ENCODE assay signal across 19 cellular contexts in the genomic region with DNA sequence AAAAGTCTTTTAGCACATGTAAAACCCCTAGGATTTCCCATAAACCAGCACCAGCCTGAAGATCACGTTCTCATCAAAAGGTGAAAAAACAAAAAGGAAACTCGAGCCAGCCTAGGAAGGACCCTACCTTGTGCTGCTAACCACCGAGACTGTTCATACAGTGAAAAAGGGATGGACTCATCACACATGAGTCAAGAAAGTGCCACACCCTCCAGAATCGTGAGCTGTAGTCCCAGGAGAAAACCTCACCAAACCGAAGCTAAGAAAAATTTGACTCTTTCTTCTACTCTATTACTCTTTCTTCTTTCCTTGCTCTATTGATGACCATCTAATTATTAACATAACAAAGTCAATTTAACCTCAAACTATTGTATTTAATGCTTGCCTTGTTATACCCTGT.
A peak's percentile ranks its signal among the peaks of the same experiment; 100 is the strongest.
DNase-seq lines count a peak whose midpoint lies in the region; ATAC-seq, FAIRE-seq and TF ChIP-seq lines count a peak whose summit lies in the region.
"Had no signal": no experiment of that assay in that cellular context is flagged by ENCODE, and none has a peak within 500 bp of the region (broad histone marks: within the 10 kb centered on the region; RNA-seq: fewer than 3 reads in every experiment).

No MANE protein-coding gene starts in this region.

- H3K4me1 Mint-ChIP-seq in glutamatergic neuron (ENCODE audit: low read depth, unreplicated experiment), result no peaks in the 10 kb centered on the region

- H3K4me3 Mint-ChIP-seq in glutamatergic neuron (ENCODE audit: unreplicated experiment), result no peak overlapping the region
- H3K4me3 Mint-ChIP-seq: CD8-positive, alpha-beta T cell had no signal

- DNase-seq in AG20443 (ENCODE audit: low spot score), result peak; percentile 25
- no peak for DNase-seq in RWPE2 (ENCODE audit: low spot score)
- peak; percentile 50 for DNase-seq in epithelial cell of esophagus (ENCODE audit: low read depth)
- DNase-seq in D721Med (ENCODE audit: insufficient read length, low spot score), result no peak
- no peak for DNase-seq in RPMI8226
- no peak for DNase-seq in A673 (ENCODE audit: low spot score)
- no peak for DNase-seq in glutamatergic neuron
- DNase-seq: Calu3; CD8-positive, alpha-beta T cell; DMS 273 treated with DMSO at 0.1 percent for 48 hours; DMS53; DND-41; EL had no signal

- H3K4me1 ChIP-seq in RWPE2 (ENCODE audit: insufficient read depth, poor library complexity, severe bottlenecking), result no peaks in the 10 kb centered on the region
- no peaks in the 10 kb centered on the region for H3K4me1 ChIP-seq in A673 (ENCODE audit: insufficient read depth, low read length, poor library complexity, severe bottlenecking)
- H3K4me1 ChIP-seq: BLaER1, HAP-1 had no signal

- no peak for FAIRE-seq in D721Med (lab: Jason Lieb, UNC)
- FAIRE-seq: A204.1, GM12878, GM19239 had no signal

- no peaks in the 10 kb centered on the region for H3K36me3 Mint-ChIP-seq in glutamatergic neuron (ENCODE audit: unreplicated experiment)
- H3K36me3 Mint-ChIP-seq: CD8-positive, alpha-beta T cell had no signal

- CTCF ChIA-PET in A673 (lab: Charles Lee), result no interaction called here

- H3K27me3 ChIP-seq in RWPE2 (ENCODE audit: insufficient read depth, poor library complexity, severe bottlenecking), result no peaks in the 10 kb centered on the region
- no peaks in the 10 kb centered on the region for H3K27me3 ChIP-seq in A673 (replicated peaks; ENCODE audit: insufficient read depth, low read depth, low read length, poor library complexity)
- H3K27me3 ChIP-seq: BLaER1 had no signal

- H3K27ac Mint-ChIP-seq in glutamatergic neuron (ENCODE audit: unreplicated experiment), result no peak overlapping the region
- H3K27ac Mint-ChIP-seq: CD8-positive, alpha-beta T cell had no signal

- H3K27ac ChIP-seq in RWPE2 (ENCODE audit: poor library complexity, severe bottlenecking), result no peak overlapping the region
- H3K27ac ChIP-seq in A673 (ENCODE audit: low read depth, low read length, poor library complexity, severe bottlenecking), result no peak overlapping the region
- H3K27ac ChIP-seq: BLaER1 had no signal

- H3K36me3 ChIP-seq in RWPE2 (ENCODE audit: low read depth) (no peaks in the 10 kb centered on the region), A673 (ENCODE audit: insufficient read depth, low read length, poor library complexity, severe bottlenecking) (no peaks in the 10 kb centered on the region)
- H3K36me3 ChIP-seq: BLaER1, HAP-1 had no signal

- ATAC-seq in GM18868 (IDR thresholded peaks at IDR 0.05; ENCODE audit: unreplicated experiment), result peak; percentile 53
- peak; percentile 85 for ATAC-seq in RWPE2 (ENCODE audit: low read depth)
- ATAC-seq: CD8-positive, alpha-beta T cell; GM12878 had no signal

- TF ChIP-seq CTCF in RWPE2 (IDR thresholded peaks at IDR 0.05; ENCODE audit: poor library complexity, severe bottlenecking), result no peak
- no peak for TF ChIP-seq CTCF in epithelial cell of esophagus (IDR thresholded peaks at IDR 0.05; ENCODE audit: insufficient read depth, low read depth, low read length, missing control alignments)
- TF ChIP-seq CTCF in D721Med (IDR thresholded peaks at IDR 0.05; ENCODE audit: insufficient read depth, missing control alignments), result no peak
- TF ChIP-seq CTCF in A673 (conservative IDR thresholded peaks at IDR 0.05; ENCODE audit: low read depth, low read length), result no peak
- TF ChIP-seq CTCF in glutamatergic neuron (IDR thresholded peaks at IDR 0.05; ENCODE audit: partially characterized antibody, unreplicated experiment), result no peak

- BruUV-seq in A673 (replicated peaks; lab: Mats Ljungman, UMichigan), result no TSS peak

- POLR2A ChIA-PET in A673 (lab: Charles Lee; ENCODE audit: low non-redundant PET), result no interaction called here

- H3K9me3 ChIP-seq in RWPE2 (ENCODE audit: severe bottlenecking), result no peaks in the 10 kb centered on the region
- no peaks in the 10 kb centered on the region for H3K9me3 ChIP-seq in A673 (ENCODE audit: low read depth, low read length, poor library complexity, severe bottlenecking)
- H3K9me3 ChIP-seq: BLaER1, HAP-1 had no signal

- H3K27me3 Mint-ChIP-seq in glutamatergic neuron (ENCODE audit: unreplicated experiment), result no peaks in the 10 kb centered on the region

- no peaks in the 10 kb centered on the region for H3K9me3 Mint-ChIP-seq in glutamatergic neuron (ENCODE audit: unreplicated experiment)
- H3K9me3 Mint-ChIP-seq: CD8-positive, alpha-beta T cell had no signal

- intact Hi-C loops in A673 (cut with micrococcal nuclease; ENCODE audit: unreplicated experiment), result no loop called here

- H3K4me3 ChIP-seq in RWPE2 (ENCODE audit: severe bottlenecking) (no peak overlapping the region), epithelial cell of esophagus (ENCODE audit: low read length) (no peak overlapping the region), A673 (ENCODE audit: low read depth, low read length, poor library complexity, severe bottlenecking) (no peak overlapping the region)
- H3K4me3 ChIP-seq: BLaER1, GM12878, HAP-1 had no signal

Comparison
In these comparisons a context has a peak if more than half of its experiments do, and no peak if none do; other contexts are left out.
1. DNase-seq: peak in AG20443 (single experiment) and epithelial cell of esophagus (single experiment); none in RWPE2 (single experiment), D721Med (single experiment), RPMI8226 (single experiment), A673 (single experiment) and glutamatergic neuron (single experiment).